Comparison of ENCODE assay signal across 31 cellular contexts in genomic region chr6:38845931-38846330, GRCh38.
"Had no signal": no experiment of that assay in that cellular context is flagged by ENCODE, and none has a peak within 500 bp of the region (broad histone marks: within the 10 kb centered on the region; RNA-seq: fewer than 3 reads in every experiment).

No MANE protein-coding gene starts in this region.

- H3K4me1 ChIP-seq: adrenal gland, body of pancreas, breast epithelium had no signal

- H3K27me3 ChIP-seq: adrenal gland, body of pancreas, brain microvascular endothelial cell, breast epithelium had no signal

- H3K36me3 ChIP-seq: adrenal gland, brain microvascular endothelial cell, breast epithelium had no signal

- H3K4me3 ChIP-seq: adrenal gland, body of pancreas, breast epithelium had no signal

- H3K9me3 ChIP-seq: adrenal gland, body of pancreas, breast epithelium had no signal

- DNase-seq: activated B cell treated with CpG ODN at 0.5 μM for 24 hours; activated CD4-positive, alpha-beta memory T cell treated with anti-CD3 and anti-CD28 coated beads for 36 hours; activated CD4-positive, alpha-beta T cell treated with anti-CD3 and anti-CD28 coated beads for 4 hours; activated CD4-positive, alpha-beta T cell treated with anti-CD3 and anti-CD28 coated beads, Interleukin-2, amount 10 ng/mL, durations not matched to agents 24 days and 14 days; activated CD4-positive, alpha-beta T cell treated with anti-CD3 and anti-CD28 coated beads, Interleukin-2, amount 50 U/mL, for 1 hour; activated CD4-positive, alpha-beta T cell treated with anti-CD3 and anti-CD28 coated beads, Interleukin-2, amount 50 U/mL, for 4 hours; activated CD4-positive, CD25-positive, alpha-beta regulatory T cell treated with anti-CD3 and anti-CD28 coated beads, Interleukin-2, amount 50 U/mL, for 72 hours; activated CD8-positive, alpha-beta memory T cell treated with anti-CD3 and anti-CD28 coated beads, Interleukin-2, amount 50 U/mL, for 4 hours; activated CD8-positive, alpha-beta T cell treated with anti-CD3 and anti-CD28 coated beads for 36 hours; activated effector memory CD4-positive, alpha-beta T cell treated with Interleukin-2 at 50 U/mL for 16 hours; activated gamma-delta T cell; activated naive CD4-positive, alpha-beta T cell treated with anti-CD3 and anti-CD28 coated beads, Interleukin-2, amount 10 ng/mL, durations not matched to agents 7 days and 5 days; activated naive CD4-positive, alpha-beta T cell treated with Interleukin-2 at 50 U/mL for 16 hours; activated naive CD8-positive, alpha-beta T cell treated with anti-CD3 and anti-CD28 coated beads, Interleukin-2, amount 10 ng/mL, durations not matched to agents 7 days and 5 days; activated T-cell treated with anti-CD3 and anti-CD28 coated beads for 4 hours; activated T-cell treated with anti-CD3 and anti-CD28 coated beads, Interleukin-2, amount 50 U/mL, for 1 hour; activated T-cell treated with anti-CD3 and anti-CD28 coated beads, Interleukin-2, amount 50 U/mL, for 4 hours; adrenal gland; amniotic stem cell; aorta; body of pancreas; brain microvascular endothelial cell; central memory CD4-positive, alpha-beta T cell; SW 1271; T-helper 1 cell; T-helper 2 cell; T-helper 9 cell had no signal

- H3K27ac ChIP-seq: adrenal gland, body of pancreas, brain microvascular endothelial cell, breast epithelium, VCaP had no signal

- FAIRE-seq: astrocyte, TTC549 had no signal

- ATAC-seq: activated CD8-positive, alpha-beta T cell treated with anti-CD3 and anti-CD28 coated beads for 36 hours; activated T-cell treated with anti-CD3 and anti-CD28 coated beads, Interleukin-2, amount 50 U/mL, for 4 hours; body of pancreas had no signal
